Comparison of ENCODE assay signal across 1 cellular context in the genomic region with DNA sequence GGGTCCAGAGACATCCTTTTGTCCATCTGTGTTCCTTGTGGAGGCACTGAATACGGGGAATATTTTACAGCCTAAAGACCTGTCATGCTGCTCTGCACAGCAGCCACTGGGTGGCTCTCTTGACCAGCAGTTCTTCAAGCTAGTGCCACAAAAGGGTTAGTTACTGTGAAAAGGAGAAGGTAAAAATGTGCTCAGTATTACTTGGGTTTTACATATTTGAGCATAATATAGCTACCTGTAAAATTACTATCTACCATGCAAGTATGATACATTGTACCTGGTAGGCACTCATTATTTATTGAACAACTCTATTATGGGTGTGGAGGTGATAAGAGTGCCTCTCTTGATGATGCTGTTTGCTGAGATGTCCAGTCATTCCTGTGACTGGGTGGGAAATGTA.
TF ChIP-seq lines count a peak whose summit lies in the region.

No MANE protein-coding gene starts in this region.

TF ChIP-seq in K562, 482 proteins besides CTCF, POLR2A, EP300 and RAD21 (continued from another document):
- TF ChIP-seq, protein P1, sequence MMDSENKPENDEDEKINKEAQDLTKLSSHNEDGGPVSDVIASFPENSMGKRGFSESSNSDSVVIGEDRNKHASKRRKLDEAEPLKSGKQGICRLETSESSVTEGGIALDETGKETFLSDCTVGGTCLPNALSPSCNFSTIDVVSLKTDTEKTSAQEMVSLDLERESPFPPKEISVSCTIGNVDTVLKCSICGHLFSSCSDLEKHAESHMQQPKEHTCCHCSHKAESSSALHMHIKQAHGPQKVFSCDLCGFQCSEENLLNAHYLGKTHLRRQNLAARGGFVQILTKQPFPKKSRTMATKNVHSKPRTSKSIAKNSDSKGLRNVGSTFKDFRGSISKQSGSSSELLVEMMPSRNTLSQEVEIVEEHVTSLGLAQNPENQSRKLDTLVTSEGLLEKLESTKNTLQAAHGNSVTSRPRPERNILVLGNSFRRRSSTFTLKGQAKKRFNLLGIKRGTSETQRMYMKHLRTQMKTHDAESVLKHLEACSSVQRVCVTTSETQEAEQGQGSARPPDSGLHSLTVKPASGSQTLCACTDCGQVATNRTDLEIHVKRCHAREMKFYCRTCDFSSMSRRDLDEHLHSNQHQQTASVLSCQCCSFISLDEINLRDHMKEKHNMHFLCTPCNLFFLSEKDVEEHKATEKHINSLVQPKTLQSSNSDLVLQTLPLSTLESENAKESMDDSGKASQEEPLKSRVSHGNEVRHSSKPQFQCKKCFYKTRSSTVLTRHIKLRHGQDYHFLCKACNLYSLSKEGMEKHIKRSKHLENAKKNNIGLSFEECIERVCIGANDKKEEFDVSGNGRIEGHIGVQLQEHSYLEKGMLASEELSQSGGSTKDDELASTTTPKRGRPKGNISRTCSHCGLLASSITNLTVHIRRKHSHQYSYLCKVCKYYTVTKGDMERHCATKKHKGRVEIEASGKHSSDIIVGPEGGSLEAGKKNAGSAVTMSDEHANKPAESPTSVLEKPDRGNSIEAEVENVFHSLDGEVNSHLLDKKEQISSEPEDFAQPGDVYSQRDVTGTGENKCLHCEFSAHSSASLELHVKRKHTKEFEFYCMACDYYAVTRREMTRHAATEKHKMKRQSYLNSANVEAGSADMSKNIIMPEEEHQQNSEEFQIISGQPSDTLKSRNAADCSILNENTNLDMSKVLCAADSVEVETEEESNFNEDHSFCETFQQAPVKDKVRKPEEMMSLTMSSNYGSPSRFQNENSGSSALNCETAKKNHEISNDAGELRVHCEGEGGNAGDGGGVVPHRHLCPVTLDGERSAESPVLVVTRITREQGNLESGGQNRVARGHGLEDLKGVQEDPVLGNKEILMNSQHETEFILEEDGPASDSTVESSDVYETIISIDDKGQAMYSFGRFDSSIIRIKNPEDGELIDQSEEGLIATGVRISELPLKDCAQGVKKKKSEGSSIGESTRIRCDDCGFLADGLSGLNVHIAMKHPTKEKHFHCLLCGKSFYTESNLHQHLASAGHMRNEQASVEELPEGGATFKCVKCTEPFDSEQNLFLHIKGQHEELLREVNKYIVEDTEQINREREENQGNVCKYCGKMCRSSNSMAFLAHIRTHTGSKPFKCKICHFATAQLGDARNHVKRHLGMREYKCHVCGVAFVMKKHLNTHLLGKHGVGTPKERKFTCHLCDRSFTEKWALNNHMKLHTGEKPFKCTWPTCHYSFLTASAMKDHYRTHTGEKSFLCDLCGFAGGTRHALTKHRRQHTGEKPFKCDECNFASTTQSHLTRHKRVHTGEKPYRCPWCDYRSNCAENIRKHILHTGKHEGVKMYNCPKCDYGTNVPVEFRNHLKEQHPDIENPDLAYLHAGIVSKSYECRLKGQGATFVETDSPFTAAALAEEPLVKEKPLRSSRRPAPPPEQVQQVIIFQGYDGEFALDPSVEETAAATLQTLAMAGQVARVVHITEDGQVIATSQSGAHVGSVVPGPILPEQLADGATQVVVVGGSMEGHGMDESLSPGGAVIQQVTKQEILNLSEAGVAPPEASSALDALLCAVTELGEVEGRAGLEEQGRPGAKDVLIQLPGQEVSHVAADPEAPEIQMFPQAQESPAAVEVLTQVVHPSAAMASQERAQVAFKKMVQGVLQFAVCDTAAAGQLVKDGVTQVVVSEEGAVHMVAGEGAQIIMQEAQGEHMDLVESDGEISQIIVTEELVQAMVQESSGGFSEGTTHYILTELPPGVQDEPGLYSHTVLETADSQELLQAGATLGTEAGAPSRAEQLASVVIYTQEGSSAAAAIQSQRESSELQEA (IDR thresholded peaks at IDR 0.05; ENCODE audit: low read depth): no peak
- TF ChIP-seq ZNF311 (CRISPR knock-in tag; IDR thresholded peaks at IDR 0.05): no peak
- 0 out of 4 replicates have a peak, but pooled peaks of 1 of the 2 experiments have one; percentile 20 for TF ChIP-seq MAZ (CRISPR knock-in tag; conservative IDR thresholded peaks at IDR 0.05 in 1 of 2, IDR thresholded peaks at IDR 0.05 in 1 of 2)
- no peak for TF ChIP-seq GATAD2B (IDR thresholded peaks at IDR 0.05; ENCODE audit: borderline replicate concordance)
- TF ChIP-seq, protein P2, sequence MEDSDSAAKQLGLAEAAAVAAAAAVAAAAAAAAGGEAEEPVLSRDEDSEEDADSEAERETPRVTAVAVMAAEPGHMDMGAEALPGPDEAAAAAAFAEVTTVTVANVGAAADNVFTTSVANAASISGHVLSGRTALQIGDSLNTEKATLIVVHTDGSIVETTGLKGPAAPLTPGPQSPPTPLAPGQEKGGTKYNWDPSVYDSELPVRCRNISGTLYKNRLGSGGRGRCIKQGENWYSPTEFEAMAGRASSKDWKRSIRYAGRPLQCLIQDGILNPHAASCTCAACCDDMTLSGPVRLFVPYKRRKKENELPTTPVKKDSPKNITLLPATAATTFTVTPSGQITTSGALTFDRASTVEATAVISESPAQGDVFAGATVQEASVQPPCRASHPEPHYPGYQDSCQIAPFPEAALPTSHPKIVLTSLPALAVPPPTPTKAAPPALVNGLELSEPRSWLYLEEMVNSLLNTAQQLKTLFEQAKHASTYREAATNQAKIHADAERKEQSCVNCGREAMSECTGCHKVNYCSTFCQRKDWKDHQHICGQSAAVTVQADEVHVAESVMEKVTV (CRISPR knock-in tag; IDR thresholded peaks at IDR 0.05): peak; percentile 93
- TF ChIP-seq RB1 (IDR thresholded peaks at IDR 0.05; ENCODE audit: low read depth): peak; percentile 32; the same call in 1 of the 2 replicates
- TF ChIP-seq SP1 (CRISPR knock-in tag; IDR thresholded peaks at IDR 0.05): 0 out of 2 replicates have a peak, but pooled peaks have one; percentile 22
